28 cellular contexts compared by ENCODE assay signal in genomic region chr14:105507247-105507646, GRCh38. TPM values are rescaled to one million over a fixed set of nuclear protein-coding genes. Genes with fewer than 3 reads are reported as not detected.
"Had no signal": no experiment of that assay in that cellular context is flagged by ENCODE, and none has a peak within 500 bp of the region (broad histone marks: within the 10 kb centered on the region; RNA-seq: fewer than 3 reads in every experiment).

No MANE protein-coding gene starts in this region.

- DNase-seq: activated CD4-positive, alpha-beta T cell treated with anti-CD3 and anti-CD28 coated beads for 4 hours; activated CD4-positive, alpha-beta T cell treated with anti-CD3 and anti-CD28 coated beads, Interleukin-2, amount 50 U/mL, for 48 hours; activated CD8-positive, alpha-beta memory T cell treated with anti-CD3 and anti-CD28 coated beads for 24 hours; activated effector memory CD4-positive, alpha-beta T cell treated with Interleukin-2 at 50 U/mL for 16 hours; activated naive CD4-positive, alpha-beta T cell treated with anti-CD3 and anti-CD28 coated beads for 36 hours; amniotic stem cell; caudate nucleus; effector CD4-positive, alpha-beta T cell; esophagus squamous epithelium; foreskin melanocyte; heart right ventricle; left ventricle myocardium superior; mammary epithelial cell; occipital lobe; right lobe of liver; stimulated activated CD4-positive, alpha-beta T cell treated with anti-CD3 and anti-CD28 coated beads, Interleukin-12 subunit alpha, Interleukin-12 subunit beta, amount 100 ng/mL, for 4 hours; stimulated activated CD4-positive, alpha-beta T cell treated with anti-CD3 and anti-CD28 coated beads, Interleukin-4, amount 100 ng/mL, for 24 hours; trophoblast cell; uterus had no signal

- H3K9ac ChIP-seq: neural progenitor cell had no signal

- H3K27me3 ChIP-seq: right lobe of liver had no signal

- H3K27ac ChIP-seq: esophagus squamous epithelium, heart right ventricle, neural progenitor cell, right lobe of liver, skin epidermis, thoracic aorta, uterus, VCaP had no signal

- H3K4me2 ChIP-seq: neural progenitor cell had no signal

- ATAC-seq: heart right ventricle; left ventricle myocardium superior; naive thymus-derived CD8-positive, alpha-beta T cell; right lobe of liver; stimulated activated effector memory CD8-positive, alpha-beta T cell treated with anti-CD3 and anti-CD28 coated beads, Interleukin-12 subunit alpha, Interleukin-12 subunit beta, amount 100 ng/mL, for 72 hours had no signal

- H3K4me3 Mint-ChIP-seq: activated naive CD4-positive, alpha-beta T cell treated with anti-CD3 and anti-CD28 coated beads for 36 hours; dendritic cell treated with granulocyte-macrophage colony-stimulating factor and Interleukin-4, amounts not matched to agents 40 ng/mL and 50 ng/mL, for 4 days; mesothelial cell of epicardium; naive thymus-derived CD8-positive, alpha-beta T cell; neural progenitor cell; stimulated activated effector memory CD8-positive, alpha-beta T cell treated with anti-CD3 and anti-CD28 coated beads, Interleukin-12 subunit alpha, Interleukin-12 subunit beta, amount 100 ng/mL, for 72 hours; stimulated activated naive CD8-positive, alpha-beta T cell treated with anti-CD3 and anti-CD28 coated beads, Interleukin-15, Interleukin-2, amounts not matched to agents 100 ng/mL and 50 ng/mL, for 24 hours had no signal

- H3K4me1 Mint-ChIP-seq: mesothelial cell of epicardium; stimulated activated effector memory CD8-positive, alpha-beta T cell treated with anti-CD3 and anti-CD28 coated beads, Interleukin-12 subunit alpha, Interleukin-12 subunit beta, amount 100 ng/mL, for 72 hours had no signal

- H3K27ac Mint-ChIP-seq: activated naive CD4-positive, alpha-beta T cell treated with anti-CD3 and anti-CD28 coated beads for 36 hours; dendritic cell treated with granulocyte-macrophage colony-stimulating factor and Interleukin-4, amounts not matched to agents 40 ng/mL and 50 ng/mL, for 4 days; mesothelial cell of epicardium; neural progenitor cell; stimulated activated effector memory CD8-positive, alpha-beta T cell treated with anti-CD3 and anti-CD28 coated beads, Interleukin-12 subunit alpha, Interleukin-12 subunit beta, amount 100 ng/mL, for 72 hours; stimulated activated naive CD8-positive, alpha-beta T cell treated with anti-CD3 and anti-CD28 coated beads, Interleukin-15, Interleukin-2, amounts not matched to agents 100 ng/mL and 50 ng/mL, for 24 hours had no signal

- H3K4me3 ChIP-seq: esophagus squamous epithelium, heart right ventricle, neural progenitor cell, right lobe of liver, skin epidermis, thoracic aorta, uterus had no signal

- H3K36me3 Mint-ChIP-seq: mesothelial cell of epicardium; naive thymus-derived CD8-positive, alpha-beta T cell; neural progenitor cell had no signal

- H3K4me1 ChIP-seq: heart right ventricle, neural progenitor cell, right lobe of liver, uterus had no signal

- H3K9me3 Mint-ChIP-seq: activated naive CD4-positive, alpha-beta T cell treated with anti-CD3 and anti-CD28 coated beads for 36 hours; dendritic cell treated with granulocyte-macrophage colony-stimulating factor and Interleukin-4, amounts not matched to agents 40 ng/mL and 50 ng/mL, for 4 days; mesothelial cell of epicardium; naive thymus-derived CD8-positive, alpha-beta T cell; neural progenitor cell; stimulated activated effector memory CD8-positive, alpha-beta T cell treated with anti-CD3 and anti-CD28 coated beads, Interleukin-12 subunit alpha, Interleukin-12 subunit beta, amount 100 ng/mL, for 72 hours; stimulated activated naive CD8-positive, alpha-beta T cell treated with anti-CD3 and anti-CD28 coated beads, Interleukin-15, Interleukin-2, amounts not matched to agents 100 ng/mL and 50 ng/mL, for 24 hours had no signal

- H2AFZ ChIP-seq: neural progenitor cell had no signal

RNA-seq across cellular contexts. Expression of gene CRIP2, which starts 32.6 kb away (rescaled TPM):
- total RNA-seq: activated naive CD4-positive, alpha-beta T cell treated with anti-CD3 and anti-CD28 coated beads for 36 hours had no signal
